ENCODE assay signal across 8 cellular contexts in genomic region chr19:1026189-1027019, GRCh38. TPM values are rescaled to one million over a fixed set of nuclear protein-coding genes. Genes with fewer than 3 reads are reported as not detected.
DNase-seq lines count a peak whose midpoint lies in the region; ATAC-seq, FAIRE-seq and TF ChIP-seq lines count a peak whose summit lies in the region.

TSS of gene CNN2 (plus strand) at chr19:1026608. CDS start at chr19:1026662, 54 bp downstream.

- ATAC-seq in GM19467 (IDR thresholded peaks at IDR 0.05; ENCODE audit: unreplicated experiment), result peak; percentile 47
- ATAC-seq in central memory CD8-positive, alpha-beta T cell (replicated peaks; ENCODE audit: extremely low read depth, poor library complexity, severe bottlenecking), result no peak

- peak within 1 kb of the TSS; percentile 91 for H3K27ac Mint-ChIP-seq in central memory CD8-positive, alpha-beta T cell (ENCODE audit: low read depth)

- H3K79me2 ChIP-seq in Karpas-422 (ENCODE audit: low read length) (peaks cover 33% of the 10 kb centered on the region), keratinocyte (ENCODE audit: control insufficient read depth, insufficient read depth, low read length) (peaks cover 39% of the 10 kb centered on the region)

- H3K9me3 Mint-ChIP-seq in central memory CD8-positive, alpha-beta T cell, result no peaks in the 10 kb centered on the region

- peaks cover 0 to 12% (median 0%) of the 10 kb centered on the region in 11 experiments; a peak in 2 of 22 replicates for H3K36me3 ChIP-seq in BLaER1 treated with 17β-estradiol and CSF1 and Interleukin-3, amounts not matched to agents 10 nM and 100 nM
- H3K36me3 ChIP-seq in Karpas-422 (ENCODE audit: insufficient read depth, low read length) (no peaks in the 10 kb centered on the region), WERI-Rb-1 (peaks cover 4% of the 10 kb centered on the region), keratinocyte (ENCODE audit: control insufficient read depth in 2 of 2, extremely low read depth in 1 of 2, insufficient read depth in 2 of 2, low read length in 2 of 2) (peaks cover 5 to 10% of the 10 kb centered on the region in 2 experiments)

- H3K27me3 ChIP-seq in BLaER1 treated with 17β-estradiol and CSF1 and Interleukin-3, amounts not matched to agents 10 nM and 100 nM, result peaks cover 10 to 48% (median 45%) of the 10 kb centered on the region in 11 experiments; a peak in 21 of 22 replicates
- H3K27me3 ChIP-seq in Karpas-422 (ENCODE audit: low read length) (no peaks in the 10 kb centered on the region), WERI-Rb-1 (ENCODE audit: insufficient read depth, low read depth, severe bottlenecking) (no peaks in the 10 kb centered on the region), keratinocyte (ENCODE audit: control insufficient read depth, extremely low read depth, insufficient read depth, low read length) (no peaks in the 10 kb centered on the region)

- H3K4me1 ChIP-seq in BLaER1 treated with 17β-estradiol and CSF1 and Interleukin-3, amounts not matched to agents 10 nM and 100 nM, result peaks cover 8 to 50% (median 39%) of the 10 kb centered on the region in 10 experiments; a peak in 19 of 20 replicates
- H3K4me1 ChIP-seq in Karpas-422 (ENCODE audit: low read length) (peaks cover 38% of the 10 kb centered on the region), keratinocyte (ENCODE audit: control insufficient read depth, extremely low read depth, insufficient read depth, low read length) (peaks cover 11% of the 10 kb centered on the region)

- H3K9me1 ChIP-seq in keratinocyte (ENCODE audit: control insufficient read depth, extremely low read depth, insufficient read depth, low read length), result no peaks in the 10 kb centered on the region

- no peak for FAIRE-seq in keratinocyte (lab: Jason Lieb, UNC)

- peak within 1 kb of the TSS in 7 of 11 experiments; percentile 35 to 63 (median 49); a peak in 13 of 22 replicates for H3K27ac ChIP-seq in BLaER1 treated with 17β-estradiol and CSF1 and Interleukin-3, amounts not matched to agents 10 nM and 100 nM
- H3K27ac ChIP-seq in Karpas-422 (ENCODE audit: low read length) (peak within 1 kb of the TSS; percentile 67), WERI-Rb-1 (peak within 1 kb of the TSS; percentile 89), keratinocyte (ENCODE audit: control insufficient read depth, insufficient read depth, low read length) (peak within 1 kb of the TSS; percentile 80)

- H3K9ac ChIP-seq in BLaER1 treated with 17β-estradiol and CSF1 and Interleukin-3, amounts not matched to agents 10 nM and 100 nM, result peak within 1 kb of the TSS; percentile 36 to 79 (median 69); a peak in 21 of 22 replicates
- peak within 1 kb of the TSS; percentile 81 for H3K9ac ChIP-seq in Karpas-422 (ENCODE audit: low read length)
- peak within 1 kb of the TSS; percentile 89 for H3K9ac ChIP-seq in keratinocyte (ENCODE audit: control insufficient read depth, extremely low read depth, insufficient read depth, low read length)

- dilution Hi-C loops in keratinocyte (cut with MboI; ENCODE audit: extremely low pct_ligation_motif_present, low sequenced_read_pairs), result no loop called here

- no peaks in the 10 kb centered on the region for H3K9me3 ChIP-seq in BLaER1 treated with 17β-estradiol and CSF1 and Interleukin-3, amounts not matched to agents 10 nM and 100 nM (replicated peaks in 1 of 11)
- no peaks in the 10 kb centered on the region for H3K9me3 ChIP-seq in Karpas-422 (ENCODE audit: low read length)
- H3K9me3 ChIP-seq in WERI-Rb-1 (ENCODE audit: severe bottlenecking), result no peaks in the 10 kb centered on the region
- H3K9me3 ChIP-seq in keratinocyte (ENCODE audit: control insufficient read depth, low read depth, low read length), result no peaks in the 10 kb centered on the region

- TF ChIP-seq CTCF in WERI-Rb-1 (IDR thresholded peaks at IDR 0.05; ENCODE audit: low read depth, low read length) (no peak), keratinocyte (optimal IDR thresholded peaks at IDR 0.05 in 1 of 3, IDR thresholded peaks at IDR 0.05 in 1 of 3, conservative IDR thresholded peaks at IDR 0.05 in 1 of 3; ENCODE audit: extremely low read depth in 1 of 3, insufficient read depth in 2 of 3, low read length in 3 of 3) (no peak)

- peak within 1 kb of the TSS; percentile 98 for H3K4me3 Mint-ChIP-seq in central memory CD8-positive, alpha-beta T cell

- peak; percentile 89 for DNase-seq in Karpas-422
- peak; percentile 71 for DNase-seq in WERI-Rb-1
- DNase-seq in central memory CD8-positive, alpha-beta T cell (ENCODE audit: low spot score in 2 of 2), result no peak
- no peak for DNase-seq in keratinocyte (ENCODE audit: low read depth, low spot score)
- peak; percentile 53 for DNase-seq in stimulated activated CD4-positive, alpha-beta T cell treated with anti-CD3 and anti-CD28 coated beads, Interleukin-1b, Interleukin-23, amount 100 ng/mL, for 48 hours
- no peak for DNase-seq in NCI-H510A treated with DMSO at 0.1 percent for 48 hours (lab: John Stamatoyannopoulos, UW)

- H3K4me3 ChIP-seq in BLaER1 treated with 17β-estradiol and CSF1 and Interleukin-3, amounts not matched to agents 10 nM and 100 nM, result peak within 1 kb of the TSS; percentile 58 to 92 (median 64)
- H3K4me3 ChIP-seq in Karpas-422 (ENCODE audit: low read length) (peak within 1 kb of the TSS; percentile 69), WERI-Rb-1 (ENCODE audit: low read depth, low read length) (peak within 1 kb of the TSS; percentile 73), keratinocyte (ENCODE audit: control insufficient read depth in 2 of 3, extremely low read depth in 1 of 3, insufficient read depth in 2 of 3, low read depth in 1 of 3, low read length in 3 of 3) (peak within 1 kb of the TSS; percentile 94 to 99 (median 97))

- H3K36me3 Mint-ChIP-seq in central memory CD8-positive, alpha-beta T cell (ENCODE audit: insufficient read depth), result peaks cover 34% of the 10 kb centered on the region

- H3K4me1 Mint-ChIP-seq in central memory CD8-positive, alpha-beta T cell, result peaks cover 27% of the 10 kb centered on the region

- no peaks in the 10 kb centered on the region for H3K27me3 Mint-ChIP-seq in central memory CD8-positive, alpha-beta T cell

- H3K9me2 ChIP-seq in Karpas-422 (replicated peaks; ENCODE audit: insufficient read depth, low read length), result no peaks in the 10 kb centered on the region

- H4K20me1 ChIP-seq in BLaER1 treated with 17β-estradiol and CSF1 and Interleukin-3, amounts not matched to agents 10 nM and 100 nM, result peaks cover 0 to 37% (median 13%) of the 10 kb centered on the region in 11 experiments; a peak in 13 of 22 replicates
- H4K20me1 ChIP-seq in Karpas-422 (ENCODE audit: insufficient read depth, low read depth, low read length) (no peaks in the 10 kb centered on the region; the same call in 1 of the 2 replicates), keratinocyte (ENCODE audit: control insufficient read depth, extremely low read depth, insufficient read depth, low read length) (peaks cover 7% of the 10 kb centered on the region)

- peak within 1 kb of the TSS; percentile 95 for H2AFZ ChIP-seq in Karpas-422 (ENCODE audit: low read length)
- H2AFZ ChIP-seq in keratinocyte (ENCODE audit: control insufficient read depth, low read length), result peak within 1 kb of the TSS; percentile 45

- H3K4me2 ChIP-seq in BLaER1 treated with 17β-estradiol and CSF1 and Interleukin-3, amounts not matched to agents 10 nM and 100 nM, result peak within 1 kb of the TSS; percentile 91 to 99 (median 95)
- H3K4me2 ChIP-seq in Karpas-422 (ENCODE audit: low read depth, low read length, poor library complexity, severe bottlenecking), result peak within 1 kb of the TSS; percentile 70
- H3K4me2 ChIP-seq in keratinocyte (ENCODE audit: control insufficient read depth, extremely low read depth, insufficient read depth, low read depth, low read length), result peak within 1 kb of the TSS; percentile 89

RNA-seq across cellular contexts. Expression of gene CNN2, which starts in this region (rescaled TPM):
- 88.6 and 97.9 TPM in 2 replicates for total RNA-seq in Karpas-422 (2014; rRNA removed; shearing (Covaris generic); ENCODE audit: low replicate concordance)
- 105 to 495 TPM (median 136 TPM) in 3 replicates for polyA plus RNA-seq in keratinocyte
- polyA plus RNA-seq in keratinocyte (2011; ENCODE audit: low read depth), result 186 TPM
- 254 and 453 TPM in 2 replicates for polyA plus RNA-seq in keratinocyte (2011; cell fraction: cytosol; rRNA removed)
- polyA plus RNA-seq in keratinocyte (2011; cell fraction: nucleus; rRNA removed), result 183 and 199 TPM in 2 replicates
- 103 and 434 TPM in 2 replicates for polyA plus RNA-seq in keratinocyte (2012; ENCODE audit: low replicate concordance)
- polyA minus RNA-seq in keratinocyte, result 315 to 953 TPM (median 352 TPM) in 3 replicates
- 700 TPM for polyA minus RNA-seq in keratinocyte (2011; cell fraction: cytosol; rRNA and poly(A)+ RNA removed)
- 110 and 152 TPM in 2 replicates for polyA minus RNA-seq in keratinocyte (2011; cell fraction: nucleus; rRNA and poly(A)+ RNA removed)

Comparison
In these comparisons a context has a peak if more than half of its experiments do, and no peak if none do; other contexts are left out.
1. DNase-seq: peak in Karpas-422 (single experiment), WERI-Rb-1 (single experiment) and stimulated activated CD4-positive, alpha-beta T cell treated with anti-CD3 and anti-CD28 coated beads, Interleukin-1b, Interleukin-23, amount 100 ng/mL, for 48 hours (single experiment); none in central memory CD8-positive, alpha-beta T cell (0 of 2), keratinocyte (single experiment) and NCI-H510A treated with DMSO at 0.1 percent for 48 hours (single experiment).
2. Peak in every context shown above with its lines, with median percentiles within 50 percentile points of each other: H3K27ac ChIP-seq, H3K4me2 ChIP-seq, H3K4me3 ChIP-seq and H3K9ac ChIP-seq.